ENCODE assay signal across 8 cellular contexts in genomic region chr2:200032895-200033294, GRCh38.
"Had no signal": no experiment of that assay in that cellular context is flagged by ENCODE, and none has a peak within 500 bp of the region (broad histone marks: within the 10 kb centered on the region; RNA-seq: fewer than 3 reads in every experiment).

No MANE protein-coding gene starts in this region.

- H3K4me3 ChIP-seq: GM23338 had no signal

- DNase-seq: H9, HCEC 1CT, IMR-90, KBM-7 had no signal

- FAIRE-seq: H1, H54, HTR-8/SVneo had no signal

- ATAC-seq: GM23338 had no signal

- H3K4me2 ChIP-seq: GM23338 had no signal
